In genomic region chr18:24011095-24011917, GRCh38 we compare ENCODE assay signal across 14 cellular contexts. TPM values are rescaled to one million over a fixed set of nuclear protein-coding genes. Genes with fewer than 3 reads are reported as not detected.
DNase-seq lines count a peak whose midpoint lies in the region; ATAC-seq and TF ChIP-seq lines count a peak whose summit lies in the region.
"Had no signal": no experiment of that assay in that cellular context is flagged by ENCODE, and none has a peak within 500 bp of the region (broad histone marks: within the 10 kb centered on the region; RNA-seq: fewer than 3 reads in every experiment).

No MANE protein-coding gene starts in this region.

- no peak overlapping the region for H3K27ac ChIP-seq in HEK293 (ENCODE audit: extremely low read depth, low read depth, low read length)
- H3K27ac ChIP-seq: A549, left lung had no signal

- H3K4me1 Mint-ChIP-seq in activated CD4-positive, alpha-beta memory T cell treated with anti-CD3 and anti-CD28 coated beads, Interleukin-2, amount 10 ng/mL, durations not matched to agents 7 days and 5 days, result peaks cover 61% of the 10 kb centered on the region
- peaks cover 37 to 79% (median 66%) of the 10 kb centered on the region in 4 donors for H3K4me1 Mint-ChIP-seq in naive thymus-derived CD8-positive, alpha-beta T cell

- peak; percentile 11 to 45 for ATAC-seq in naive thymus-derived CD8-positive, alpha-beta T cell
- ATAC-seq: A549, left lung, SK-N-SH treated with all-trans-retinoic acid at 6 μM for 48 hours had no signal

- peak overlapping the region; percentile 61 for H3K4me3 Mint-ChIP-seq in activated CD4-positive, alpha-beta memory T cell treated with anti-CD3 and anti-CD28 coated beads, Interleukin-2, amount 10 ng/mL, durations not matched to agents 7 days and 5 days
- H3K4me3 Mint-ChIP-seq in naive thymus-derived CD8-positive, alpha-beta T cell, result peak overlapping the region; percentile 46 to 87 (median 80)

- H3K9me3 ChIP-seq in HEK293 (ENCODE audit: control insufficient read depth, insufficient read depth, low read depth, low read length), result no peaks in the 10 kb centered on the region
- H3K9me3 ChIP-seq: A549, left lung, transverse colon had no signal

- no peak overlapping the region for H3K4me3 ChIP-seq in HEK293 (ENCODE audit: low read depth, low read length)
- H3K4me3 ChIP-seq: A549, left lung, transverse colon had no signal

- peak overlapping the region; percentile 93 for H3K27ac Mint-ChIP-seq in activated CD4-positive, alpha-beta memory T cell treated with anti-CD3 and anti-CD28 coated beads, Interleukin-2, amount 10 ng/mL, durations not matched to agents 7 days and 5 days
- peak overlapping the region; percentile 83 to 99 (median 94) for H3K27ac Mint-ChIP-seq in naive thymus-derived CD8-positive, alpha-beta T cell

- peaks cover 15% of the 10 kb centered on the region for H3K36me3 Mint-ChIP-seq in activated CD4-positive, alpha-beta memory T cell treated with anti-CD3 and anti-CD28 coated beads, Interleukin-2, amount 10 ng/mL, durations not matched to agents 7 days and 5 days (ENCODE audit: low read depth)
- H3K36me3 Mint-ChIP-seq in naive thymus-derived CD8-positive, alpha-beta T cell, result no peaks in the 10 kb centered on the region

- TF ChIP-seq CTCF in HEK293 (tag by site-specific recombination; IDR thresholded peaks at IDR 0.05), result no peak

- peak; percentile 14 for DNase-seq in NCI-H748 (lab: John Stamatoyannopoulos, UW; ENCODE audit: unreplicated experiment)
- no peak for DNase-seq in NCI-H748 treated with DMSO at 0.1 percent for 48 hours (lab: John Stamatoyannopoulos, UW)
- DNase-seq in activated CD4-positive, alpha-beta memory T cell treated with anti-CD3 and anti-CD28 coated beads, Interleukin-2, amount 10 ng/mL, durations not matched to agents 7 days and 5 days, result no peak
- DNase-seq in naive thymus-derived CD8-positive, alpha-beta T cell, result peak in 4 of 10 donors; percentile 27 to 82 (median 80)
- no peak for DNase-seq in NCI-H1105 treated with DMSO at 0.1 percent for 48 hours (lab: John Stamatoyannopoulos, UW)
- DNase-seq in GM19238 (ENCODE audit: insufficient read length, low spot score), result no peak
- no peak for DNase-seq in NCI-H2081 (lab: John Stamatoyannopoulos, UW)
- DNase-seq: hippocampal formation, left lung, NCI-H1930, transverse colon had no signal

- H3K27me3 Mint-ChIP-seq in activated CD4-positive, alpha-beta memory T cell treated with anti-CD3 and anti-CD28 coated beads, Interleukin-2, amount 10 ng/mL, durations not matched to agents 7 days and 5 days, result no peaks in the 10 kb centered on the region
- no peaks in the 10 kb centered on the region for H3K27me3 Mint-ChIP-seq in naive thymus-derived CD8-positive, alpha-beta T cell

- CTCF ChIA-PET in HEK293 (lab: Yijun Ruan, JAX), result no interaction called here
- CTCF ChIA-PET in activated CD4-positive, alpha-beta memory T cell treated with anti-CD3 and anti-CD28 coated beads, Interleukin-2, amount 10 ng/mL, durations not matched to agents 7 days and 5 days (lab: Charles Lee), result interaction anchor here (1.0 to 1.2 kb wide), 3 partner anchors 44 to 92 kb away, joined by 3 to 5 read pairs (median 3); no protein-coding TSS in a partner anchor

- POLR2A ChIA-PET in HEK293 (lab: Yijun Ruan, JAX), result no interaction called here
- POLR2A ChIA-PET in activated CD4-positive, alpha-beta memory T cell treated with anti-CD3 and anti-CD28 coated beads, Interleukin-2, amount 10 ng/mL, durations not matched to agents 7 days and 5 days (lab: Charles Lee), result interaction anchor here (0.9 to 6.8 kb wide), 14 partner anchors 8 to 508 kb away, joined by 3 to 86 read pairs (median 4); partner anchors contain the start of gene RMC1
- POLR2A ChIA-PET in naive thymus-derived CD8-positive, alpha-beta T cell (lab: Charles Lee), result interaction anchor here (1.1 to 3.4 kb wide), 5 partner anchors 12 to 43 kb away, joined by 3 to 13 read pairs (median 6); no protein-coding TSS in a partner anchor

- no peaks in the 10 kb centered on the region for H3K36me3 ChIP-seq in HEK293 (ENCODE audit: control insufficient read depth in 2 of 2, insufficient read depth in 1 of 2, low read length in 2 of 2)
- H3K36me3 ChIP-seq: left lung, transverse colon had no signal

- peaks cover 2% of the 10 kb centered on the region for H3K4me1 ChIP-seq in HEK293 (ENCODE audit: control insufficient read depth, insufficient read depth, low read length)

- no peaks in the 10 kb centered on the region for H3K9me3 Mint-ChIP-seq in activated CD4-positive, alpha-beta memory T cell treated with anti-CD3 and anti-CD28 coated beads, Interleukin-2, amount 10 ng/mL, durations not matched to agents 7 days and 5 days
- no peaks in the 10 kb centered on the region for H3K9me3 Mint-ChIP-seq in naive thymus-derived CD8-positive, alpha-beta T cell

TF ChIP-seq in HEK293, 187 proteins besides CTCF, POLR2A, EP300 and RAD21:
- TF ChIP-seq TCF7L2 (IDR thresholded peaks at IDR 0.05; ENCODE audit: borderline replicate concordance, low read depth, low read length) (no peak), PRDM1 (tag by site-specific recombination; IDR thresholded peaks at IDR 0.05) (peak; percentile 28; the same call in 1 of the 2 replicates)

RNA-seq across cellular contexts. Expression of gene TTC39C, which starts 3.2 kb away (rescaled TPM):
- 10 to 100 TPM; 94.0 to 94.4 TPM for total RNA-seq in activated CD4-positive, alpha-beta memory T cell treated with anti-CD3 and anti-CD28 coated beads, Interleukin-2, amount 10 ng/mL, durations not matched to agents 7 days and 5 days
- 10 to 100 TPM; 80.2 to 83.3 TPM for total RNA-seq in naive thymus-derived CD8-positive, alpha-beta T cell
- 10 to 100 TPM; 36.5 to 60.6 (median 39.3) TPM for polyA plus RNA-seq in naive thymus-derived CD8-positive, alpha-beta T cell
